In genomic region chr5:12985142-12985541, GRCh38 we compare ENCODE assay signal across 14 cellular contexts.
DNase-seq lines count a peak whose midpoint lies in the region; ATAC-seq and TF ChIP-seq lines count a peak whose summit lies in the region.
"Had no signal": no experiment of that assay in that cellular context is flagged by ENCODE, and none has a peak within 500 bp of the region (broad histone marks: within the 10 kb centered on the region; RNA-seq: fewer than 3 reads in every experiment).

No MANE protein-coding gene starts in this region.

- H3K27me3 ChIP-seq in naive thymus-derived CD4-positive, alpha-beta T cell (ENCODE audit: control insufficient read depth in 2 of 2, insufficient read depth in 2 of 2, low read length in 2 of 2), result no peaks in the 10 kb centered on the region
- no peaks in the 10 kb centered on the region for H3K27me3 ChIP-seq in Peyer's patch

- peaks cover 3% of the 10 kb centered on the region for H3K4me1 Mint-ChIP-seq in glutamatergic neuron (ENCODE audit: low read depth, unreplicated experiment)
- no peaks in the 10 kb centered on the region for H3K4me1 Mint-ChIP-seq in naive thymus-derived CD4-positive, alpha-beta T cell
- H3K4me1 Mint-ChIP-seq: CD4-positive, alpha-beta memory T cell; GM23338; H9 had no signal

- CTCF ChIA-PET in naive thymus-derived CD4-positive, alpha-beta T cell (lab: Charles Lee), result no interaction called here

- POLR2A ChIA-PET in naive thymus-derived CD4-positive, alpha-beta T cell (lab: Charles Lee), result no interaction called here

- H3K9me3 Mint-ChIP-seq in glutamatergic neuron (ENCODE audit: unreplicated experiment), result no peaks in the 10 kb centered on the region
- H3K9me3 Mint-ChIP-seq in naive thymus-derived CD4-positive, alpha-beta T cell, result peaks cover 0 to 22% (median 9%) of the 10 kb centered on the region in 11 donors
- H3K9me3 Mint-ChIP-seq: GM23338, H9 had no signal

- no peaks in the 10 kb centered on the region for H3K27me3 Mint-ChIP-seq in glutamatergic neuron (ENCODE audit: unreplicated experiment)
- no peaks in the 10 kb centered on the region for H3K27me3 Mint-ChIP-seq in naive thymus-derived CD4-positive, alpha-beta T cell
- H3K27me3 Mint-ChIP-seq: CD4-positive, alpha-beta memory T cell had no signal

- H3K4me3 Mint-ChIP-seq in glutamatergic neuron (ENCODE audit: unreplicated experiment), result no peak overlapping the region
- H3K4me3 Mint-ChIP-seq in naive thymus-derived CD4-positive, alpha-beta T cell, result no peak overlapping the region
- H3K4me3 Mint-ChIP-seq: CD4-positive, alpha-beta memory T cell; GM23338; H9 had no signal

- peak; percentile 17 for DNase-seq in MV-4-11 (lab: John Stamatoyannopoulos, UW)
- peak; percentile 11 for DNase-seq in OCI-M1 (lab: John Stamatoyannopoulos, UW)
- peak; percentile 15 for DNase-seq in RPMI8226
- DNase-seq in glutamatergic neuron, result no peak
- no peak for DNase-seq in naive thymus-derived CD4-positive, alpha-beta T cell
- no peak for DNase-seq in Peyer's patch
- DNase-seq: C1 segment of cervical spinal cord; Caco-2; CD4-positive, alpha-beta memory T cell; DMS153; DND-41; H9 had no signal

- TF ChIP-seq CTCF in glutamatergic neuron (IDR thresholded peaks at IDR 0.05; ENCODE audit: partially characterized antibody, unreplicated experiment), result no peak
- no peak for TF ChIP-seq CTCF in Peyer's patch (IDR thresholded peaks at IDR 0.05)

- H3K9me3 ChIP-seq in naive thymus-derived CD4-positive, alpha-beta T cell (ENCODE audit: control insufficient read depth in 2 of 3, low read length in 3 of 3), result no peaks in the 10 kb centered on the region
- H3K9me3 ChIP-seq in Peyer's patch, result no peaks in the 10 kb centered on the region
- H3K9me3 ChIP-seq: Caco-2 had no signal

- H3K4me3 ChIP-seq in naive thymus-derived CD4-positive, alpha-beta T cell (ENCODE audit: low read length), result no peak overlapping the region
- H3K4me3 ChIP-seq in Peyer's patch, result no peak overlapping the region
- H3K4me3 ChIP-seq: GM23338 had no signal

- no peak overlapping the region for H3K27ac ChIP-seq in naive thymus-derived CD4-positive, alpha-beta T cell (ENCODE audit: low read depth, low read length)
- H3K27ac ChIP-seq in Peyer's patch, result no peak overlapping the region

- no peak for ATAC-seq in naive thymus-derived CD4-positive, alpha-beta T cell
- ATAC-seq: GM23338, HCT116 had no signal

- H3K4me1 ChIP-seq in naive thymus-derived CD4-positive, alpha-beta T cell (ENCODE audit: control insufficient read depth in 2 of 2, insufficient read depth in 2 of 2, low read length in 2 of 2), result no peaks in the 10 kb centered on the region
- H3K4me1 ChIP-seq in Peyer's patch, result no peaks in the 10 kb centered on the region
- H3K4me1 ChIP-seq: Caco-2 had no signal

- TF ChIP-seq POLR2A in Peyer's patch (IDR thresholded peaks at IDR 0.05), result no peak

- H3K36me3 Mint-ChIP-seq in glutamatergic neuron (ENCODE audit: unreplicated experiment), result no peaks in the 10 kb centered on the region
- no peaks in the 10 kb centered on the region for H3K36me3 Mint-ChIP-seq in naive thymus-derived CD4-positive, alpha-beta T cell
- H3K36me3 Mint-ChIP-seq: CD4-positive, alpha-beta memory T cell had no signal

- no peaks in the 10 kb centered on the region for H3K36me3 ChIP-seq in naive thymus-derived CD4-positive, alpha-beta T cell (ENCODE audit: control insufficient read depth in 2 of 3, insufficient read depth in 3 of 3, low read length in 3 of 3)
- H3K36me3 ChIP-seq in Peyer's patch, result no peaks in the 10 kb centered on the region

- no peak overlapping the region for H3K27ac Mint-ChIP-seq in glutamatergic neuron (ENCODE audit: unreplicated experiment)
- peak overlapping the region in 1 of 9 donors; percentile 78 for H3K27ac Mint-ChIP-seq in naive thymus-derived CD4-positive, alpha-beta T cell
- H3K27ac Mint-ChIP-seq: CD4-positive, alpha-beta memory T cell; GM23338; H9 had no signal

- intact Hi-C loops in naive thymus-derived CD4-positive, alpha-beta T cell (cut with micrococcal nuclease), result no loop called here

Comparison
In these comparisons a context has a peak if more than half of its experiments do, and no peak if none do; other contexts are left out.
1. DNase-seq: peak in MV-4-11 (single experiment), OCI-M1 (single experiment) and RPMI8226 (single experiment); none in glutamatergic neuron (single experiment), naive thymus-derived CD4-positive, alpha-beta T cell (0 of 9) and Peyer's patch (0 of 3).